ENCODE assay signal across 14 cellular contexts in genomic region chr1:10519016-10519417, GRCh38. TPM values are rescaled to one million over a fixed set of nuclear protein-coding genes. Genes with fewer than 3 reads are reported as not detected.
A peak's percentile ranks its signal among the peaks of the same experiment; 100 is the strongest.
DNase-seq lines count a peak whose midpoint lies in the region; FAIRE-seq and TF ChIP-seq lines count a peak whose summit lies in the region.
"Had no signal": no experiment of that assay in that cellular context is flagged by ENCODE, and none has a peak within 500 bp of the region (broad histone marks: within the 10 kb centered on the region; RNA-seq: fewer than 3 reads in every experiment).

No MANE protein-coding gene starts in this region.

- no peaks in the 10 kb centered on the region for H3K9me3 Mint-ChIP-seq in mesothelial cell of epicardium
- no peaks in the 10 kb centered on the region for H3K9me3 Mint-ChIP-seq in immature natural killer cell
- H3K9me3 Mint-ChIP-seq in CD8-positive, alpha-beta memory T cell: no peaks in the 10 kb centered on the region
- H3K9me3 Mint-ChIP-seq: activated naive CD4-positive, alpha-beta T cell treated with anti-CD3 and anti-CD28 coated beads, Interleukin-2, amount 50 U/mL, for 24 hours had no signal

- no peak for FAIRE-seq in bronchial epithelial cell (lab: Jason Lieb, UNC)

- H3K9me3 ChIP-seq in BE2C: no peaks in the 10 kb centered on the region
- no peaks in the 10 kb centered on the region for H3K9me3 ChIP-seq in CD8-positive, alpha-beta memory T cell (ENCODE audit: low read length)

- H3K27me3 ChIP-seq in BE2C: no peaks in the 10 kb centered on the region
- no peaks in the 10 kb centered on the region for H3K27me3 ChIP-seq in bronchial epithelial cell (ENCODE audit: control insufficient read depth, insufficient read depth, low read length)
- no peaks in the 10 kb centered on the region for H3K27me3 ChIP-seq in CD8-positive, alpha-beta memory T cell (ENCODE audit: insufficient read depth, low read length, poor library complexity, severe bottlenecking)

- peak; percentile 22 for DNase-seq in BE2C
- DNase-seq in NCI-H187 treated with DMSO at 0.1 percent for 48 hours (lab: John Stamatoyannopoulos, UW): peak; percentile 75
- no peak for DNase-seq in bronchial epithelial cell (ENCODE audit: low read depth)
- no peak for DNase-seq in mesothelial cell of epicardium (ENCODE audit: low spot score in 2 of 2, unreplicated experiment in 2 of 2)
- DNase-seq in immature natural killer cell: no peak
- no peak for DNase-seq in lower leg skin (ENCODE audit: low spot score in 2 of 2)
- DNase-seq in CD8-positive, alpha-beta memory T cell: no peak
- DNase-seq in EL: no peak
- DNase-seq: erythroblast; mammary epithelial cell; stimulated activated naive CD4-positive, alpha-beta T cell had no signal

- intact Hi-C loops in lower leg skin (cut with DNase I; ENCODE audit: low total_unique reads): no loop called here

- H3K27me3 Mint-ChIP-seq in mesothelial cell of epicardium (ENCODE audit: low read depth) (no peaks in the 10 kb centered on the region), immature natural killer cell (ENCODE audit: low read depth in 3 of 3) (peaks cover 1 to 5% (median 2%) of the 10 kb centered on the region in 3 donors)
- H3K27me3 Mint-ChIP-seq in CD8-positive, alpha-beta memory T cell: no peaks in the 10 kb centered on the region
- H3K27me3 Mint-ChIP-seq: activated naive CD4-positive, alpha-beta T cell treated with anti-CD3 and anti-CD28 coated beads, Interleukin-2, amount 50 U/mL, for 24 hours; B cell had no signal

- H3K4me1 ChIP-seq in BE2C: peaks cover 21% of the 10 kb centered on the region
- peaks cover 43% of the 10 kb centered on the region for H3K4me1 ChIP-seq in CD8-positive, alpha-beta memory T cell (ENCODE audit: insufficient read depth, low read length)

- CTCF ChIA-PET in CD8-positive, alpha-beta memory T cell (lab: Charles Lee): no interaction called here

- TF ChIP-seq CTCF in BE2C (IDR thresholded peaks at IDR 0.05; ENCODE audit: low read depth, low read length) (peak; percentile 30), bronchial epithelial cell (IDR thresholded peaks at IDR 0.05; ENCODE audit: insufficient read depth, low read length, severe bottlenecking) (peak; percentile 12), mesothelial cell of epicardium (IDR thresholded peaks at IDR 0.05; ENCODE audit: unreplicated experiment) (peak; percentile 14), lower leg skin (IDR thresholded peaks at IDR 0.05) (no peak)

- WGBS in lower leg skin, 2 donors: 61 to 62% methylated on average over 7 of the region's 7 CpGs

- TF ChIP-seq POLR2A in lower leg skin (IDR thresholded peaks at IDR 0.05): no peak

- POLR2A ChIA-PET in CD8-positive, alpha-beta memory T cell (lab: Charles Lee): no interaction called here

- H3K4me3 Mint-ChIP-seq in mesothelial cell of epicardium (no peak overlapping the region), immature natural killer cell (no peak overlapping the region)
- no peak overlapping the region for H3K4me3 Mint-ChIP-seq in CD8-positive, alpha-beta memory T cell
- H3K4me3 Mint-ChIP-seq: activated naive CD4-positive, alpha-beta T cell treated with anti-CD3 and anti-CD28 coated beads, Interleukin-2, amount 50 U/mL, for 24 hours; B cell had no signal

- H3K36me3 Mint-ChIP-seq in mesothelial cell of epicardium: peaks cover 4% of the 10 kb centered on the region
- H3K36me3 Mint-ChIP-seq in immature natural killer cell: peaks cover 9 to 17% (median 13%) of the 10 kb centered on the region in 3 donors
- peaks cover 4 to 29% (median 8%) of the 10 kb centered on the region in 3 donors for H3K36me3 Mint-ChIP-seq in CD8-positive, alpha-beta memory T cell

- H3K4me3 ChIP-seq in BE2C (ENCODE audit: low read depth, low read length) (no peak overlapping the region), bronchial epithelial cell (ENCODE audit: low read depth, low read length) (no peak overlapping the region), lower leg skin (ENCODE audit: low read depth, poor library complexity, severe bottlenecking) (no peak overlapping the region)
- no peak overlapping the region for H3K4me3 ChIP-seq in CD8-positive, alpha-beta memory T cell (ENCODE audit: low read length)

- H3K4me1 Mint-ChIP-seq in mesothelial cell of epicardium (peaks cover 45% of the 10 kb centered on the region), immature natural killer cell (peaks cover 53 to 68% of the 10 kb centered on the region in 2 donors)
- H3K4me1 Mint-ChIP-seq in CD8-positive, alpha-beta memory T cell: peaks cover 58 to 86% (median 78%) of the 10 kb centered on the region in 3 donors

- H3K27ac Mint-ChIP-seq in mesothelial cell of epicardium (no peak overlapping the region), immature natural killer cell (peak overlapping the region in 3 of 6 donors; percentile 65 to 97 (median 70))
- H3K27ac Mint-ChIP-seq in CD8-positive, alpha-beta memory T cell: peak overlapping the region in 2 of 8 donors; percentile 60 to 68
- H3K27ac Mint-ChIP-seq: activated naive CD4-positive, alpha-beta T cell treated with anti-CD3 and anti-CD28 coated beads, Interleukin-2, amount 50 U/mL, for 24 hours; B cell had no signal

- no peak overlapping the region for H3K27ac ChIP-seq in CD8-positive, alpha-beta memory T cell (ENCODE audit: low read depth, low read length)
- H3K27ac ChIP-seq: KMS-11 had no signal

- H3K36me3 ChIP-seq in BE2C (no peaks in the 10 kb centered on the region), bronchial epithelial cell (ENCODE audit: control insufficient read depth, insufficient read depth, low read length) (no peaks in the 10 kb centered on the region)
- H3K36me3 ChIP-seq in CD8-positive, alpha-beta memory T cell (ENCODE audit: insufficient read depth, low read length): no peaks in the 10 kb centered on the region

RNA-seq across cellular contexts. Expression of gene PEX14, which starts 44.3 kb away (rescaled TPM):
- polyA plus RNA-seq in BE2C (2012; ENCODE audit: insufficient read depth, insufficient read length, low read depth): 33.9 TPM
- total RNA-seq in bronchial epithelial cell (8.7 and 14.2 TPM in 2 replicates), mesothelial cell of epicardium (29.7 to 31.4 TPM (median 30.9 TPM) in 3 replicates), lower leg skin (10 to 100 TPM; 14.1 to 22.8 (median 18.9) TPM)
- 1 to 10 TPM; 2.0 to 7.5 (median 4.1) TPM for polyA plus RNA-seq in immature natural killer cell
- 10 to 100 TPM; 18.2 to 22.2 TPM for total RNA-seq in CD8-positive, alpha-beta memory T cell
- 5.1 TPM for polyA plus RNA-seq in CD8-positive, alpha-beta memory T cell

RNA-seq across cellular contexts. Expression of gene DFFA, which starts 46.7 kb away (rescaled TPM):
- polyA plus RNA-seq in BE2C (2012; ENCODE audit: insufficient read depth, insufficient read length, low read depth): 20.6 TPM
- total RNA-seq in bronchial epithelial cell: 46.7 and 55.5 TPM in 2 replicates
- total RNA-seq in mesothelial cell of epicardium: 51.4 to 54.8 TPM (median 53.0 TPM) in 3 replicates
- polyA plus RNA-seq in immature natural killer cell: 10 to 100 TPM; 24.9 to 37.6 (median 28.6) TPM
- total RNA-seq in lower leg skin: 10 to 100 TPM; 14.1 to 20.9 (median 18.0) TPM
- total RNA-seq in CD8-positive, alpha-beta memory T cell: 10 to 100 TPM; 67.7 to 69.1 TPM
- 40.4 TPM for polyA plus RNA-seq in CD8-positive, alpha-beta memory T cell

Comparison
In these comparisons a context has a peak if more than half of its experiments do, and no peak if none do; other contexts are left out.
1. DNase-seq: peak in BE2C (single experiment) and NCI-H187 treated with DMSO at 0.1 percent for 48 hours (single experiment); none in bronchial epithelial cell (single experiment), mesothelial cell of epicardium (0 of 2), immature natural killer cell (0 of 3), lower leg skin (0 of 2), CD8-positive, alpha-beta memory T cell (0 of 5) and EL (single experiment).
2. CTCF ChIP-seq: peak in BE2C (single experiment), bronchial epithelial cell (single experiment) and mesothelial cell of epicardium (single experiment); none in lower leg skin (0 of 3).